Comparison of ENCODE assay signal across 1 cellular context in the genomic region with DNA sequence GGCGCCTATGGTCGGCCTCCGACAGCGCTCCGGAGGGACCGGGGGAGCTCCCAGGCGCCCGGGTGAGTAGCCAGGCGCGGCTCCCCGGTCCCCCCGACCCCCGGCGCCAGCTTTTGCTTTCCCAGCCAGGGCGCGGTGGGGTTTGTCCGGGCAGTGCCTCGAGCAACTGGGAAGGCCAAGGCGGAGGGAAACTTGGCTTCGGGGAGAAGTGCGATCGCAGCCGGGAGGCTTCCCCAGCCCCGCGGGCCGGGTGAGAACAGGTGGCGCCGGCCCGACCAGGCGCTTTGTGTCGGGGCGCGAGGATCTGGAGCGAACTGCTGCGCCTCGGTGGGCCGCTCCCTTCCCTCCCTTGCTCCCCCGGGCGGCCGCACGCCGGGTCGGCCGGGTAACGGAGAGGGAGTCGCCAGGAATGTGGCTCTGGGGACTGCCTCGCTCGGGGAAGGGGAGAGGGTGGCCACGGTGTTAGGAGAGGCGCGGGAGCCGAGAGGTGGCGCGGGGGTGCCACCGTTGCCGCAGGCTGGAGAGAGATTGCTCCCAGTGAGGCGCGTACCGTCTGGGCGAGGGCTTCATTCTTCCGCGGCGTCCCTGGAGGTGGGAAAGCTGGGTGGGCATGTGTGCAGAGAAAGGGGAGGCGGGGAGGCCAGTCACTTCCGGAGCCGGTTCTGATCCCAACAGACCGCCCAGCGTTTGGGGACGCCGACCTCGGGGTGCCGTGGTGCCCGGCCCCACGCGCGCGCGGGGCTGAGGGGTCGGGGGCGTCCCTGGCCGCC.
TF ChIP-seq lines count a peak whose summit lies in the region.

No MANE protein-coding gene starts in this region.

TF ChIP-seq in HepG2, 621 proteins besides CTCF, POLR2A, EP300 and RAD21 (continued from another document and continues in another):
- TF ChIP-seq, protein P1, sequence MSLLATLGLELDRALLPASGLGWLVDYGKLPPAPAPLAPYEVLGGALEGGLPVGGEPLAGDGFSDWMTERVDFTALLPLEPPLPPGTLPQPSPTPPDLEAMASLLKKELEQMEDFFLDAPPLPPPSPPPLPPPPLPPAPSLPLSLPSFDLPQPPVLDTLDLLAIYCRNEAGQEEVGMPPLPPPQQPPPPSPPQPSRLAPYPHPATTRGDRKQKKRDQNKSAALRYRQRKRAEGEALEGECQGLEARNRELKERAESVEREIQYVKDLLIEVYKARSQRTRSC (CRISPR knock-in tag; IDR thresholded peaks at IDR 0.05; ENCODE audit: low read depth): 0 out of 2 replicates have a peak, but pooled peaks have one; percentile 66
- TF ChIP-seq ZNF776 (CRISPR knock-in tag; IDR thresholded peaks at IDR 0.05): peak; percentile 19; the same call in 1 of the 2 replicates
- TF ChIP-seq ZNF709 (CRISPR knock-in tag; IDR thresholded peaks at IDR 0.05): peak; percentile 64; the same call in 1 of the 2 replicates
- TF ChIP-seq ELF1 (CRISPR knock-in tag; IDR thresholded peaks at IDR 0.05): no peak
- no peak for TF ChIP-seq MYNN (CRISPR knock-in tag; IDR thresholded peaks at IDR 0.05; ENCODE audit: low read depth)
- TF ChIP-seq GABPA (IDR thresholded peaks at IDR 0.05; ENCODE audit: low read depth, low read length): no peak
- TF ChIP-seq GABPA (CRISPR knock-in tag; IDR thresholded peaks at IDR 0.05; ENCODE audit: low read depth): no peak
- TF ChIP-seq ZNF30 (CRISPR knock-in tag; IDR thresholded peaks at IDR 0.05): peak; percentile 19; the same call in 1 of the 2 replicates
- TF ChIP-seq KMT2A (CRISPR knock-in tag; IDR thresholded peaks at IDR 0.05): peak; percentile 79
- TF ChIP-seq, protein P2, sequence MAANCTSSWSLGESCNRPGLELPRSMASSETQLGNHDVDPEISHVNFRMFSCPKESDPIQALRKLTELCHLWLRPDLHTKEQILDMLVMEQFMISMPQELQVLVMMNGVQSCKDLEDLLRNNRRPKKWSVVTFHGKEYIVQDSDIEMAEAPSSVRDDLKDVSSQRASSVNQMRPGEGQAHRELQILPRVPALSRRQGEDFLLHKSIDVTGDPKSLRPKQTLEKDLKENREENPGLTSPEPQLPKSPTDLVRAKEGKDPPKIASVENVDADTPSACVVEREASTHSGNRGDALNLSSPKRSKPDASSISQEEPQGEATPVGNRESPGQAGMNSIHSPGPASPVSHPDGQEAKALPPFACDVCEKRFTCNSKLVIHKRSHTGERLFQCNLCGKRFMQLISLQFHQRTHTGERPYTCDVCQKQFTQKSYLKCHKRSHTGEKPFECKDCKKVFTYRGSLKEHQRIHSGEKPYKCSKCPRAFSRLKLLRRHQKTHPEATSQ (CRISPR knock-in tag; IDR thresholded peaks at IDR 0.05; ENCODE audit: borderline replicate concordance): no peak
- TF ChIP-seq ZNF530 (CRISPR knock-in tag; IDR thresholded peaks at IDR 0.05; ENCODE audit: low read depth): 0 out of 2 replicates have a peak, but pooled peaks have one; percentile 57
- TF ChIP-seq HOXD1 (CRISPR knock-in tag; IDR thresholded peaks at IDR 0.05): 0 out of 2 replicates have a peak, but pooled peaks have one; percentile 25
- no peak for TF ChIP-seq CEBPB (IDR thresholded peaks at IDR 0.05; ENCODE audit: borderline replicate concordance, low read depth, low read length)
- no peak for TF ChIP-seq GFI1 (CRISPR knock-in tag; IDR thresholded peaks at IDR 0.05; ENCODE audit: borderline replicate concordance)
- TF ChIP-seq ZNF230 (CRISPR knock-in tag; IDR thresholded peaks at IDR 0.05): no peak
- TF ChIP-seq MEIS1 (CRISPR knock-in tag; IDR thresholded peaks at IDR 0.05; ENCODE audit: borderline replicate concordance): 0 out of 2 replicates have a peak, but pooled peaks have one; percentile 66
- TF ChIP-seq KDM2A (CRISPR knock-in tag; IDR thresholded peaks at IDR 0.05; ENCODE audit: borderline replicate concordance, low read depth): peak; percentile 49; the same call in 1 of the 2 replicates
- TF ChIP-seq, protein P3, sequence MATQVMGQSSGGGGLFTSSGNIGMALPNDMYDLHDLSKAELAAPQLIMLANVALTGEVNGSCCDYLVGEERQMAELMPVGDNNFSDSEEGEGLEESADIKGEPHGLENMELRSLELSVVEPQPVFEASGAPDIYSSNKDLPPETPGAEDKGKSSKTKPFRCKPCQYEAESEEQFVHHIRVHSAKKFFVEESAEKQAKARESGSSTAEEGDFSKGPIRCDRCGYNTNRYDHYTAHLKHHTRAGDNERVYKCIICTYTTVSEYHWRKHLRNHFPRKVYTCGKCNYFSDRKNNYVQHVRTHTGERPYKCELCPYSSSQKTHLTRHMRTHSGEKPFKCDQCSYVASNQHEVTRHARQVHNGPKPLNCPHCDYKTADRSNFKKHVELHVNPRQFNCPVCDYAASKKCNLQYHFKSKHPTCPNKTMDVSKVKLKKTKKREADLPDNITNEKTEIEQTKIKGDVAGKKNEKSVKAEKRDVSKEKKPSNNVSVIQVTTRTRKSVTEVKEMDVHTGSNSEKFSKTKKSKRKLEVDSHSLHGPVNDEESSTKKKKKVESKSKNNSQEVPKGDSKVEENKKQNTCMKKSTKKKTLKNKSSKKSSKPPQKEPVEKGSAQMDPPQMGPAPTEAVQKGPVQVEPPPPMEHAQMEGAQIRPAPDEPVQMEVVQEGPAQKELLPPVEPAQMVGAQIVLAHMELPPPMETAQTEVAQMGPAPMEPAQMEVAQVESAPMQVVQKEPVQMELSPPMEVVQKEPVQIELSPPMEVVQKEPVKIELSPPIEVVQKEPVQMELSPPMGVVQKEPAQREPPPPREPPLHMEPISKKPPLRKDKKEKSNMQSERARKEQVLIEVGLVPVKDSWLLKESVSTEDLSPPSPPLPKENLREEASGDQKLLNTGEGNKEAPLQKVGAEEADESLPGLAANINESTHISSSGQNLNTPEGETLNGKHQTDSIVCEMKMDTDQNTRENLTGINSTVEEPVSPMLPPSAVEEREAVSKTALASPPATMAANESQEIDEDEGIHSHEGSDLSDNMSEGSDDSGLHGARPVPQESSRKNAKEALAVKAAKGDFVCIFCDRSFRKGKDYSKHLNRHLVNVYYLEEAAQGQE (IDR thresholded peaks at IDR 0.05; ENCODE audit: borderline replicate concordance in 1 of 2, low read depth in 1 of 2, low read length in 2 of 2): no peak
- TF ChIP-seq, protein P4, sequence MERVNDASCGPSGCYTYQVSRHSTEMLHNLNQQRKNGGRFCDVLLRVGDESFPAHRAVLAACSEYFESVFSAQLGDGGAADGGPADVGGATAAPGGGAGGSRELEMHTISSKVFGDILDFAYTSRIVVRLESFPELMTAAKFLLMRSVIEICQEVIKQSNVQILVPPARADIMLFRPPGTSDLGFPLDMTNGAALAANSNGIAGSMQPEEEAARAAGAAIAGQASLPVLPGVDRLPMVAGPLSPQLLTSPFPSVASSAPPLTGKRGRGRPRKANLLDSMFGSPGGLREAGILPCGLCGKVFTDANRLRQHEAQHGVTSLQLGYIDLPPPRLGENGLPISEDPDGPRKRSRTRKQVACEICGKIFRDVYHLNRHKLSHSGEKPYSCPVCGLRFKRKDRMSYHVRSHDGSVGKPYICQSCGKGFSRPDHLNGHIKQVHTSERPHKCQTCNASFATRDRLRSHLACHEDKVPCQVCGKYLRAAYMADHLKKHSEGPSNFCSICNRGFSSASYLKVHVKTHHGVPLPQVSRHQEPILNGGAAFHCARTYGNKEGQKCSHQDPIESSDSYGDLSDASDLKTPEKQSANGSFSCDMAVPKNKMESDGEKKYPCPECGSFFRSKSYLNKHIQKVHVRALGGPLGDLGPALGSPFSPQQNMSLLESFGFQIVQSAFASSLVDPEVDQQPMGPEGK (CRISPR knock-in tag; IDR thresholded peaks at IDR 0.05): peak; percentile 47
- peak; percentile 42 for TF ChIP-seq RBM39 (IDR thresholded peaks at IDR 0.05; ENCODE audit: low read depth, low read length, poor library complexity, severe bottlenecking)
- TF ChIP-seq, protein P5, sequence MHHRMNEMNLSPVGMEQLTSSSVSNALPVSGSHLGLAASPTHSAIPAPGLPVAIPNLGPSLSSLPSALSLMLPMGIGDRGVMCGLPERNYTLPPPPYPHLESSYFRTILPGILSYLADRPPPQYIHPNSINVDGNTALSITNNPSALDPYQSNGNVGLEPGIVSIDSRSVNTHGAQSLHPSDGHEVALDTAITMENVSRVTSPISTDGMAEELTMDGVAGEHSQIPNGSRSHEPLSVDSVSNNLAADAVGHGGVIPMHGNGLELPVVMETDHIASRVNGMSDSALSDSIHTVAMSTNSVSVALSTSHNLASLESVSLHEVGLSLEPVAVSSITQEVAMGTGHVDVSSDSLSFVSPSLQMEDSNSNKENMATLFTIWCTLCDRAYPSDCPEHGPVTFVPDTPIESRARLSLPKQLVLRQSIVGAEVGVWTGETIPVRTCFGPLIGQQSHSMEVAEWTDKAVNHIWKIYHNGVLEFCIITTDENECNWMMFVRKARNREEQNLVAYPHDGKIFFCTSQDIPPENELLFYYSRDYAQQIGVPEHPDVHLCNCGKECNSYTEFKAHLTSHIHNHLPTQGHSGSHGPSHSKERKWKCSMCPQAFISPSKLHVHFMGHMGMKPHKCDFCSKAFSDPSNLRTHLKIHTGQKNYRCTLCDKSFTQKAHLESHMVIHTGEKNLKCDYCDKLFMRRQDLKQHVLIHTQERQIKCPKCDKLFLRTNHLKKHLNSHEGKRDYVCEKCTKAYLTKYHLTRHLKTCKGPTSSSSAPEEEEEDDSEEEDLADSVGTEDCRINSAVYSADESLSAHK (CRISPR knock-in tag; IDR thresholded peaks at IDR 0.05; ENCODE audit: borderline replicate concordance): no peak
- TF ChIP-seq ZFX (CRISPR knock-in tag; IDR thresholded peaks at IDR 0.05; ENCODE audit: low read depth): peak; percentile 76
- peak; percentile 78; the same call in 1 of the 2 replicates for TF ChIP-seq ZNF703 (CRISPR knock-in tag; IDR thresholded peaks at IDR 0.05; ENCODE audit: borderline replicate concordance)
- TF ChIP-seq, protein P6, sequence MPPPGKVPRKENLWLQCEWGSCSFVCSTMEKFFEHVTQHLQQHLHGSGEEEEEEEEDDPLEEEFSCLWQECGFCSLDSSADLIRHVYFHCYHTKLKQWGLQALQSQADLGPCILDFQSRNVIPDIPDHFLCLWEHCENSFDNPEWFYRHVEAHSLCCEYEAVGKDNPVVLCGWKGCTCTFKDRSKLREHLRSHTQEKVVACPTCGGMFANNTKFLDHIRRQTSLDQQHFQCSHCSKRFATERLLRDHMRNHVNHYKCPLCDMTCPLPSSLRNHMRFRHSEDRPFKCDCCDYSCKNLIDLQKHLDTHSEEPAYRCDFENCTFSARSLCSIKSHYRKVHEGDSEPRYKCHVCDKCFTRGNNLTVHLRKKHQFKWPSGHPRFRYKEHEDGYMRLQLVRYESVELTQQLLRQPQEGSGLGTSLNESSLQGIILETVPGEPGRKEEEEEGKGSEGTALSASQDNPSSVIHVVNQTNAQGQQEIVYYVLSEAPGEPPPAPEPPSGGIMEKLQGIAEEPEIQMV (CRISPR knock-in tag; IDR thresholded peaks at IDR 0.05; ENCODE audit: low read depth): no peak
- TF ChIP-seq NCOA1 (CRISPR knock-in tag; IDR thresholded peaks at IDR 0.05): peak; percentile 5; the same call in 1 of the 2 replicates
- no peak; the same call in 1 of the 2 replicates for TF ChIP-seq ZSCAN21 (CRISPR knock-in tag; IDR thresholded peaks at IDR 0.05; ENCODE audit: borderline replicate concordance)
- no peak for TF ChIP-seq ARNT (IDR thresholded peaks at IDR 0.05)
- no peak for TF ChIP-seq EED (CRISPR knock-in tag; IDR thresholded peaks at IDR 0.05)
- no peak for TF ChIP-seq ZNF570 (CRISPR knock-in tag; IDR thresholded peaks at IDR 0.05; ENCODE audit: borderline replicate concordance)
- no peak for TF ChIP-seq ZKSCAN5 (CRISPR knock-in tag; IDR thresholded peaks at IDR 0.05)
- TF ChIP-seq, protein P7, sequence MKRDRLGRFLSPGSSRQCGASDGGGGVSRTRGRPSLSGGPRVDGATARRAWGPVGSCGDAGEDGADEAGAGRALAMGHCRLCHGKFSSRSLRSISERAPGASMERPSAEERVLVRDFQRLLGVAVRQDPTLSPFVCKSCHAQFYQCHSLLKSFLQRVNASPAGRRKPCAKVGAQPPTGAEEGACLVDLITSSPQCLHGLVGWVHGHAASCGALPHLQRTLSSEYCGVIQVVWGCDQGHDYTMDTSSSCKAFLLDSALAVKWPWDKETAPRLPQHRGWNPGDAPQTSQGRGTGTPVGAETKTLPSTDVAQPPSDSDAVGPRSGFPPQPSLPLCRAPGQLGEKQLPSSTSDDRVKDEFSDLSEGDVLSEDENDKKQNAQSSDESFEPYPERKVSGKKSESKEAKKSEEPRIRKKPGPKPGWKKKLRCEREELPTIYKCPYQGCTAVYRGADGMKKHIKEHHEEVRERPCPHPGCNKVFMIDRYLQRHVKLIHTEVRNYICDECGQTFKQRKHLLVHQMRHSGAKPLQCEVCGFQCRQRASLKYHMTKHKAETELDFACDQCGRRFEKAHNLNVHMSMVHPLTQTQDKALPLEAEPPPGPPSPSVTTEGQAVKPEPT (CRISPR knock-in tag; IDR thresholded peaks at IDR 0.05; ENCODE audit: low read depth): no peak
- TF ChIP-seq, protein P8, sequence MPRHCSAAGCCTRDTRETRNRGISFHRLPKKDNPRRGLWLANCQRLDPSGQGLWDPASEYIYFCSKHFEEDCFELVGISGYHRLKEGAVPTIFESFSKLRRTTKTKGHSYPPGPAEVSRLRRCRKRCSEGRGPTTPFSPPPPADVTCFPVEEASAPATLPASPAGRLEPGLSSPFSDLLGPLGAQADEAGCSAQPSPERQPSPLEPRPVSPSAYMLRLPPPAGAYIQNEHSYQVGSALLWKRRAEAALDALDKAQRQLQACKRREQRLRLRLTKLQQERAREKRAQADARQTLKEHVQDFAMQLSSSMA (CRISPR knock-in tag; IDR thresholded peaks at IDR 0.05): no peak
- TF ChIP-seq, protein P9, sequence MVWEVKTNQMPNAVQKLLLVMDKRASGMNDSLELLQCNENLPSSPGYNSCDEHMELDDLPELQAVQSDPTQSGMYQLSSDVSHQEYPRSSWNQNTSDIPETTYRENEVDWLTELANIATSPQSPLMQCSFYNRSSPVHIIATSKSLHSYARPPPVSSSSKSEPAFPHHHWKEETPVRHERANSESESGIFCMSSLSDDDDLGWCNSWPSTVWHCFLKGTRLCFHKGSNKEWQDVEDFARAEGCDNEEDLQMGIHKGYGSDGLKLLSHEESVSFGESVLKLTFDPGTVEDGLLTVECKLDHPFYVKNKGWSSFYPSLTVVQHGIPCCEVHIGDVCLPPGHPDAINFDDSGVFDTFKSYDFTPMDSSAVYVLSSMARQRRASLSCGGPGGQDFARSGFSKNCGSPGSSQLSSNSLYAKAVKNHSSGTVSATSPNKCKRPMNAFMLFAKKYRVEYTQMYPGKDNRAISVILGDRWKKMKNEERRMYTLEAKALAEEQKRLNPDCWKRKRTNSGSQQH (CRISPR knock-in tag; IDR thresholded peaks at IDR 0.05; ENCODE audit: low read depth): no peak
- TF ChIP-seq MYC (CRISPR knock-in tag; IDR thresholded peaks at IDR 0.05; ENCODE audit: borderline replicate concordance): peak; percentile 56; the same call in 1 of the 2 replicates
- 0 out of 2 replicates have a peak, but pooled peaks have one; percentile 5 for TF ChIP-seq ZNF772 (CRISPR knock-in tag; IDR thresholded peaks at IDR 0.05)
- TF ChIP-seq ATF7 (IDR thresholded peaks at IDR 0.05): no peak
- TF ChIP-seq ATF7 (CRISPR knock-in tag; IDR thresholded peaks at IDR 0.05): no peak
- TF ChIP-seq ZNF33B (CRISPR knock-in tag; IDR thresholded peaks at IDR 0.05): peak; percentile 80
- TF ChIP-seq, protein P10, sequence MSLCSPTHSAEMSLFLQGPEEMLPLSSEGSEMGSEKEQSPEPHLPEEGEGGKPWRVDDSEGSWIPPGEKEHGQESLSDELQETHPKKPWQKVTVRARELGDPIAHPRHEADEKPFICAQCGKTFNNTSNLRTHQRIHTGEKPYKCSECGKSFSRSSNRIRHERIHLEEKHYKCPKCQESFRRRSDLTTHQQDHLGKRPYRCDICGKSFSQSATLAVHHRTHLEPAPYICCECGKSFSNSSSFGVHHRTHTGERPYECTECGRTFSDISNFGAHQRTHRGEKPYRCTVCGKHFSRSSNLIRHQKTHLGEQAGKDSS (CRISPR knock-in tag; IDR thresholded peaks at IDR 0.05; ENCODE audit: borderline replicate concordance, low read depth): peak; percentile 89
- TF ChIP-seq RFXANK (CRISPR knock-in tag; IDR thresholded peaks at IDR 0.05): no peak
- 0 out of 2 replicates have a peak, but pooled peaks have one; percentile 25 for TF ChIP-seq ZNF878 (CRISPR knock-in tag; IDR thresholded peaks at IDR 0.05)
- no peak for TF ChIP-seq ZNF510 (CRISPR knock-in tag; IDR thresholded peaks at IDR 0.05; ENCODE audit: low read depth)
- peak; percentile 54 for TF ChIP-seq STAG1 (CRISPR knock-in tag; IDR thresholded peaks at IDR 0.05)
